1 cellular context compared by ENCODE assay signal in genomic region chr3:182136008-182136910, GRCh38.
TF ChIP-seq lines count a peak whose summit lies in the region.

No MANE protein-coding gene starts in this region.

TF ChIP-seq in HepG2, 621 proteins besides CTCF, POLR2A, EP300 and RAD21 (continued from another document):
- TF ChIP-seq MLX (CRISPR knock-in tag; IDR thresholded peaks at IDR 0.05) (0 out of 2 replicates have a peak, but pooled peaks have one; percentile 24), RAD51 (IDR thresholded peaks at IDR 0.05; ENCODE audit: borderline replicate concordance) (no peak), FOSL2 (CRISPR knock-in tag; IDR thresholded peaks at IDR 0.05) (peak; percentile 87), MAZ (IDR thresholded peaks at IDR 0.05; ENCODE audit: borderline replicate concordance, low read depth, low read length) (peak; percentile 36; the same call in 1 of the 2 replicates), MAZ (CRISPR knock-in tag; IDR thresholded peaks at IDR 0.05; ENCODE audit: low read depth) (no peak), MIXL1 (CRISPR knock-in tag; IDR thresholded peaks at IDR 0.05) (peak; percentile 26; the same call in 1 of the 2 replicates), TCF7 (IDR thresholded peaks at IDR 0.05; ENCODE audit: low read depth) (peak; percentile 61; the same call in 1 of the 2 replicates), RARA (CRISPR knock-in tag; IDR thresholded peaks at IDR 0.05) (peak; percentile 84), NCOA1 (CRISPR knock-in tag; IDR thresholded peaks at IDR 0.05) (no peak), GLI4 (CRISPR knock-in tag; IDR thresholded peaks at IDR 0.05; ENCODE audit: borderline replicate concordance) (no peak), ZBTB14 (CRISPR knock-in tag; IDR thresholded peaks at IDR 0.05) (no peak), HMG20B (CRISPR knock-in tag; conservative IDR thresholded peaks at IDR 0.05) (0 out of 2 replicates have a peak, but pooled peaks have one; percentile 39), FOXA1 (IDR thresholded peaks at IDR 0.05) (peak; percentile 89), FOXA1 (CRISPR knock-in tag; IDR thresholded peaks at IDR 0.05) (peak; percentile 92), SRY (CRISPR knock-in tag; IDR thresholded peaks at IDR 0.05) (no peak), HOXA3 (CRISPR knock-in tag; IDR thresholded peaks at IDR 0.05) (peak; percentile 32; the same call in 1 of the 2 replicates), THAP11 (CRISPR knock-in tag; IDR thresholded peaks at IDR 0.05) (peak; percentile 63; the same call in 1 of the 2 replicates), ELF1 (CRISPR knock-in tag; IDR thresholded peaks at IDR 0.05) (no peak), PRMT3 (CRISPR knock-in tag; IDR thresholded peaks at IDR 0.05; ENCODE audit: borderline replicate concordance, low read depth) (no peak), CREM (IDR thresholded peaks at IDR 0.05) (peak; percentile 56; the same call in 1 of the 2 replicates), CREM (CRISPR knock-in tag; IDR thresholded peaks at IDR 0.05) (no peak), SOX13 (IDR thresholded peaks at IDR 0.05) (no peak), SOX13 (CRISPR knock-in tag; conservative IDR thresholded peaks at IDR 0.05 in 1 of 2, IDR thresholded peaks at IDR 0.05 in 1 of 2) (peak in 1 of 2 experiments; percentile 64; a peak in 2 of 4 replicates), POLR2AphosphoS5 (IDR thresholded peaks at IDR 0.05; ENCODE audit: low read depth, low read length) (no peak), MEIS2 (CRISPR knock-in tag; IDR thresholded peaks at IDR 0.05) (0 out of 2 replicates have a peak, but pooled peaks have one; percentile 30), HHEX (CRISPR knock-in tag; IDR thresholded peaks at IDR 0.05) (peak; percentile 81), E2F2 (CRISPR knock-in tag; IDR thresholded peaks at IDR 0.05; ENCODE audit: borderline replicate concordance) (no peak), NFIC (IDR thresholded peaks at IDR 0.05; ENCODE audit: low read length) (peak; percentile 34; the same call in 1 of the 2 replicates), ERF (CRISPR knock-in tag; IDR thresholded peaks at IDR 0.05) (peak; percentile 60; the same call in 1 of the 2 replicates), FOXA3 (CRISPR knock-in tag; IDR thresholded peaks at IDR 0.05) (peak; percentile 97)
- TF ChIP-seq, protein P1, sequence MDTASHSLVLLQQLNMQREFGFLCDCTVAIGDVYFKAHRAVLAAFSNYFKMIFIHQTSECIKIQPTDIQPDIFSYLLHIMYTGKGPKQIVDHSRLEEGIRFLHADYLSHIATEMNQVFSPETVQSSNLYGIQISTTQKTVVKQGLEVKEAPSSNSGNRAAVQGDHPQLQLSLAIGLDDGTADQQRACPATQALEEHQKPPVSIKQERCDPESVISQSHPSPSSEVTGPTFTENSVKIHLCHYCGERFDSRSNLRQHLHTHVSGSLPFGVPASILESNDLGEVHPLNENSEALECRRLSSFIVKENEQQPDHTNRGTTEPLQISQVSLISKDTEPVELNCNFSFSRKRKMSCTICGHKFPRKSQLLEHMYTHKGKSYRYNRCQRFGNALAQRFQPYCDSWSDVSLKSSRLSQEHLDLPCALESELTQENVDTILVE (CRISPR knock-in tag; IDR thresholded peaks at IDR 0.05), result peak; percentile 22; the same call in 1 of the 2 replicates
- TF ChIP-seq, protein P2, sequence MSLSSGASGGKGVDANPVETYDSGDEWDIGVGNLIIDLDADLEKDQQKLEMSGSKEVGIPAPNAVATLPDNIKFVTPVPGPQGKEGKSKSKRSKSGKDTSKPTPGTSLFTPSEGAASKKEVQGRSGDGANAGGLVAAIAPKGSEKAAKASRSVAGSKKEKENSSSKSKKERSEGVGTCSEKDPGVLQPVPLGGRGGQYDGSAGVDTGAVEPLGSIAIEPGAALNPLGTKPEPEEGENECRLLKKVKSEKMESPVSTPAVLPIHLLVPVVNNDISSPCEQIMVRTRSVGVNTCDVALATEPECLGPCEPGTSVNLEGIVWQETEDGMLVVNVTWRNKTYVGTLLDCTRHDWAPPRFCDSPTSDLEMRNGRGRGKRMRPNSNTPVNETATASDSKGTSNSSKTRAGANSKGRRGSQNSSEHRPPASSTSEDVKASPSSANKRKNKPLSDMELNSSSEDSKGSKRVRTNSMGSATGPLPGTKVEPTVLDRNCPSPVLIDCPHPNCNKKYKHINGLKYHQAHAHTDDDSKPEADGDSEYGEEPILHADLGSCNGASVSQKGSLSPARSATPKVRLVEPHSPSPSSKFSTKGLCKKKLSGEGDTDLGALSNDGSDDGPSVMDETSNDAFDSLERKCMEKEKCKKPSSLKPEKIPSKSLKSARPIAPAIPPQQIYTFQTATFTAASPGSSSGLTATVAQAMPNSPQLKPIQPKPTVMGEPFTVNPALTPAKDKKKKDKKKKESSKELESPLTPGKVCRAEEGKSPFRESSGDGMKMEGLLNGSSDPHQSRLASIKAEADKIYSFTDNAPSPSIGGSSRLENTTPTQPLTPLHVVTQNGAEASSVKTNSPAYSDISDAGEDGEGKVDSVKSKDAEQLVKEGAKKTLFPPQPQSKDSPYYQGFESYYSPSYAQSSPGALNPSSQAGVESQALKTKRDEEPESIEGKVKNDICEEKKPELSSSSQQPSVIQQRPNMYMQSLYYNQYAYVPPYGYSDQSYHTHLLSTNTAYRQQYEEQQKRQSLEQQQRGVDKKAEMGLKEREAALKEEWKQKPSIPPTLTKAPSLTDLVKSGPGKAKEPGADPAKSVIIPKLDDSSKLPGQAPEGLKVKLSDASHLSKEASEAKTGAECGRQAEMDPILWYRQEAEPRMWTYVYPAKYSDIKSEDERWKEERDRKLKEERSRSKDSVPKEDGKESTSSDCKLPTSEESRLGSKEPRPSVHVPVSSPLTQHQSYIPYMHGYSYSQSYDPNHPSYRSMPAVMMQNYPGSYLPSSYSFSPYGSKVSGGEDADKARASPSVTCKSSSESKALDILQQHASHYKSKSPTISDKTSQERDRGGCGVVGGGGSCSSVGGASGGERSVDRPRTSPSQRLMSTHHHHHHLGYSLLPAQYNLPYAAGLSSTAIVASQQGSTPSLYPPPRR (CRISPR knock-in tag; IDR thresholded peaks at IDR 0.05; ENCODE audit: borderline replicate concordance), result peak; percentile 52; the same call in 1 of the 2 replicates
- TF ChIP-seq, protein P3, sequence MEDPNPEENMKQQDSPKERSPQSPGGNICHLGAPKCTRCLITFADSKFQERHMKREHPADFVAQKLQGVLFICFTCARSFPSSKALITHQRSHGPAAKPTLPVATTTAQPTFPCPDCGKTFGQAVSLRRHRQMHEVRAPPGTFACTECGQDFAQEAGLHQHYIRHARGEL (CRISPR knock-in tag; IDR thresholded peaks at IDR 0.05), result no peak
- TF ChIP-seq, protein P4, sequence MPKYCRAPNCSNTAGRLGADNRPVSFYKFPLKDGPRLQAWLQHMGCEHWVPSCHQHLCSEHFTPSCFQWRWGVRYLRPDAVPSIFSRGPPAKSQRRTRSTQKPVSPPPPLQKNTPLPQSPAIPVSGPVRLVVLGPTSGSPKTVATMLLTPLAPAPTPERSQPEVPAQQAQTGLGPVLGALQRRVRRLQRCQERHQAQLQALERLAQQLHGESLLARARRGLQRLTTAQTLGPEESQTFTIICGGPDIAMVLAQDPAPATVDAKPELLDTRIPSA (CRISPR knock-in tag; IDR thresholded peaks at IDR 0.05; ENCODE audit: borderline replicate concordance), result no peak
- TF ChIP-seq, protein P5, sequence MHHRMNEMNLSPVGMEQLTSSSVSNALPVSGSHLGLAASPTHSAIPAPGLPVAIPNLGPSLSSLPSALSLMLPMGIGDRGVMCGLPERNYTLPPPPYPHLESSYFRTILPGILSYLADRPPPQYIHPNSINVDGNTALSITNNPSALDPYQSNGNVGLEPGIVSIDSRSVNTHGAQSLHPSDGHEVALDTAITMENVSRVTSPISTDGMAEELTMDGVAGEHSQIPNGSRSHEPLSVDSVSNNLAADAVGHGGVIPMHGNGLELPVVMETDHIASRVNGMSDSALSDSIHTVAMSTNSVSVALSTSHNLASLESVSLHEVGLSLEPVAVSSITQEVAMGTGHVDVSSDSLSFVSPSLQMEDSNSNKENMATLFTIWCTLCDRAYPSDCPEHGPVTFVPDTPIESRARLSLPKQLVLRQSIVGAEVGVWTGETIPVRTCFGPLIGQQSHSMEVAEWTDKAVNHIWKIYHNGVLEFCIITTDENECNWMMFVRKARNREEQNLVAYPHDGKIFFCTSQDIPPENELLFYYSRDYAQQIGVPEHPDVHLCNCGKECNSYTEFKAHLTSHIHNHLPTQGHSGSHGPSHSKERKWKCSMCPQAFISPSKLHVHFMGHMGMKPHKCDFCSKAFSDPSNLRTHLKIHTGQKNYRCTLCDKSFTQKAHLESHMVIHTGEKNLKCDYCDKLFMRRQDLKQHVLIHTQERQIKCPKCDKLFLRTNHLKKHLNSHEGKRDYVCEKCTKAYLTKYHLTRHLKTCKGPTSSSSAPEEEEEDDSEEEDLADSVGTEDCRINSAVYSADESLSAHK (CRISPR knock-in tag; IDR thresholded peaks at IDR 0.05; ENCODE audit: borderline replicate concordance), result no peak
